In the genomic region with DNA sequence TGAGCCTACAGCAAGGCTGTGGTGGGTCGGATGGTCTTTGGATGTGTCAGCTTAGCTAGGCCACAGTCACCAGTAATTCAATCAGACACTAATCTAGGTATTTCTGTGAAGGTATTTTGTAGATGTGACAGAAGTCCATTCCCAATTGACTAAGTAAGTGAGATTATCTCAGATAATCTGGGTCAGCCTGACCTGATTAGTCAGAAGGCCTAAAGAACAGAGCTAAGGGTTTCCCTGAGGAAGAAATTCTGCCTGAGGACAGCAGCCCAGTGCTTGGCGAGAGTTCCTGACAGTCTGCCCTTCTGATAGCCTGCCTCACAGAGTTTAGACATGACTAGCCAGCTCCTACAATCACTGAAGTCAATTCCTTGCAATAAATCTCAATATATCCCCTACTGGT, we compare ENCODE assay signal across 14 cellular contexts. TPM values are rescaled to one million over a fixed set of nuclear protein-coding genes. Genes with fewer than 3 reads are reported as not detected.
"Had no signal": no experiment of that assay in that cellular context is flagged by ENCODE, and none has a peak within 500 bp of the region (broad histone marks: within the 10 kb centered on the region; RNA-seq: fewer than 3 reads in every experiment).

No MANE protein-coding gene starts in this region.

- H3K27ac Mint-ChIP-seq: activated CD4-positive, alpha-beta memory T cell treated with anti-CD3 and anti-CD28 coated beads for 36 hours; nephron; stimulated activated naive CD8-positive, alpha-beta T cell treated with anti-CD3 and anti-CD28 coated beads, Interleukin-15, Interleukin-2, amounts not matched to agents 100 ng/mL and 50 ng/mL, for 24 hours had no signal

- H3K36me3 Mint-ChIP-seq: activated CD4-positive, alpha-beta memory T cell treated with anti-CD3 and anti-CD28 coated beads for 36 hours had no signal

- H3K4me3 ChIP-seq: breast epithelium, heart right ventricle, left ventricle myocardium inferior, skin epidermis, thoracic aorta, upper lobe of left lung had no signal

- H3K27ac ChIP-seq: foreskin keratinocyte, heart right ventricle, left ventricle myocardium inferior, skin epidermis, thoracic aorta, upper lobe of left lung had no signal

- H3K4me3 Mint-ChIP-seq: activated CD4-positive, alpha-beta memory T cell treated with anti-CD3 and anti-CD28 coated beads for 36 hours; activated T-cell treated with anti-CD3 and anti-CD28 coated beads, Interleukin-2, amount 50 U/mL, for 24 hours; nephron; stimulated activated naive CD8-positive, alpha-beta T cell treated with anti-CD3 and anti-CD28 coated beads, Interleukin-15, Interleukin-2, amounts not matched to agents 100 ng/mL and 50 ng/mL, for 24 hours had no signal

- DNase-seq: activated gamma-delta T cell, upper lobe of left lung had no signal

- H3K27me3 Mint-ChIP-seq: activated CD4-positive, alpha-beta memory T cell treated with anti-CD3 and anti-CD28 coated beads for 36 hours; activated T-cell treated with anti-CD3 and anti-CD28 coated beads, Interleukin-2, amount 50 U/mL, for 24 hours; stimulated activated naive CD8-positive, alpha-beta T cell treated with anti-CD3 and anti-CD28 coated beads, Interleukin-15, Interleukin-2, amounts not matched to agents 100 ng/mL and 50 ng/mL, for 24 hours had no signal

- H3K4me1 Mint-ChIP-seq: nephron had no signal

- H3K9me3 Mint-ChIP-seq: activated CD4-positive, alpha-beta memory T cell treated with anti-CD3 and anti-CD28 coated beads for 36 hours; activated T-cell treated with anti-CD3 and anti-CD28 coated beads, Interleukin-2, amount 50 U/mL, for 24 hours; nephron; stimulated activated naive CD8-positive, alpha-beta T cell treated with anti-CD3 and anti-CD28 coated beads, Interleukin-15, Interleukin-2, amounts not matched to agents 100 ng/mL and 50 ng/mL, for 24 hours had no signal

RNA-seq across cellular contexts. Expression of gene UPB1, which starts 31.1 kb away (rescaled TPM):
- total RNA-seq: foreskin keratinocyte, lung microvascular endothelial cell, osteocyte had no signal
